Comparison of ENCODE assay signal across 1 cellular context in genomic region chr6:39530201-39530759, GRCh38.
A peak's percentile ranks its signal among the peaks of the same experiment; 100 is the strongest.
TF ChIP-seq lines count a peak whose summit lies in the region.

No MANE protein-coding gene starts in this region.

TF ChIP-seq in GM12878, 131 proteins besides CTCF, POLR2A, EP300 and RAD21 (continued from another document):
- TF ChIP-seq KLF5 (IDR thresholded peaks at IDR 0.05; ENCODE audit: partially characterized antibody): peak; percentile 37
- TF ChIP-seq HDAC6 (IDR thresholded peaks at IDR 0.05; ENCODE audit: unreplicated experiment): no peak
- TF ChIP-seq MTA2 (IDR thresholded peaks at IDR 0.05; ENCODE audit: low read depth): peak; percentile 91
- no peak for TF ChIP-seq IRF5 (IDR thresholded peaks at IDR 0.05; ENCODE audit: borderline replicate concordance)
- peak; percentile 90 for TF ChIP-seq JUND (IDR thresholded peaks at IDR 0.05; ENCODE audit: low read depth, low read length)
- no peak for TF ChIP-seq ELK1 (IDR thresholded peaks at IDR 0.05; ENCODE audit: low read depth, low read length)
- TF ChIP-seq SMAD1 (IDR thresholded peaks at IDR 0.05; ENCODE audit: low read depth, partially characterized antibody): no peak
